Comparison of ENCODE assay signal across 8 cellular contexts in genomic region chr1:17236779-17237601, GRCh38. TPM values are rescaled to one million over a fixed set of nuclear protein-coding genes. Genes with fewer than 3 reads are reported as not detected.
DNase-seq lines count a peak whose midpoint lies in the region; ATAC-seq and TF ChIP-seq lines count a peak whose summit lies in the region.

No MANE protein-coding gene starts in this region.

- no peak overlapping the region for H3K4me3 ChIP-seq in thoracic aorta

- peak; percentile 59 for TF ChIP-seq CTCF in LNCAP (IDR thresholded peaks at IDR 0.05)
- TF ChIP-seq CTCF in foreskin keratinocyte (conservative IDR thresholded peaks at IDR 0.05): peak; percentile 93
- peak in 1 of 3 donors; percentile 81 for TF ChIP-seq CTCF in omental fat pad (IDR thresholded peaks at IDR 0.05)
- peak; percentile 87 for TF ChIP-seq CTCF in thoracic aorta (IDR thresholded peaks at IDR 0.05)

- DNase-seq in DMS79 treated with DMSO at 0.1 percent for 48 hours (lab: John Stamatoyannopoulos, UW) (peak; percentile 71), SHP77 (lab: John Stamatoyannopoulos, UW) (peak; percentile 76), foreskin keratinocyte (peak; percentile 67 to 82), omental fat pad (ENCODE audit: low spot score) (peak; percentile 98), thoracic aorta (ENCODE audit: low spot score) (peak; percentile 40)
- peak; percentile 74 for DNase-seq in activated T-helper 9 cell treated with anti-CD3 and anti-CD28 coated beads, Interleukin-2, amount 50 U/mL, for 16 hours (ENCODE audit: low read depth)

- peak; percentile 24 for ATAC-seq in foreskin keratinocyte
- peak; percentile 34 for ATAC-seq in omental fat pad (ENCODE audit: low FRiP score)
- peak; percentile 45 for ATAC-seq in thoracic aorta (ENCODE audit: insufficient number of reproducible peaks, low FRiP score, low read depth)
- ATAC-seq in GM18511 (IDR thresholded peaks at IDR 0.05; ENCODE audit: unreplicated experiment): no peak

- H3K27ac ChIP-seq in foreskin keratinocyte (no peak overlapping the region), thoracic aorta (no peak overlapping the region)

- H3K4me1 ChIP-seq in foreskin keratinocyte (peaks cover 19% of the 10 kb centered on the region), thoracic aorta (ENCODE audit: control insufficient read depth in 1 of 2, low read depth in 2 of 2) (peaks cover 0 to 8% of the 10 kb centered on the region in 2 donors)

- H3K9me3 ChIP-seq in thoracic aorta: no peaks in the 10 kb centered on the region

- H3K36me3 ChIP-seq in thoracic aorta: no peaks in the 10 kb centered on the region

- H3K27me3 ChIP-seq in foreskin keratinocyte (no peaks in the 10 kb centered on the region), thoracic aorta (replicated peaks; ENCODE audit: insufficient read depth) (no peaks in the 10 kb centered on the region)

RNA-seq across cellular contexts. Expression of gene PADI3, which starts 11.9 kb away (rescaled TPM):
- total RNA-seq in foreskin keratinocyte (5.7 and 6.4 TPM in 2 replicates), omental fat pad (not detected), thoracic aorta (not detected)
- 4.1 and 5.2 TPM in 2 replicates for polyA plus RNA-seq in foreskin keratinocyte

RNA-seq across cellular contexts. Expression of gene PADI1, which starts 32.1 kb away (rescaled TPM):
- 0.42 and 0.75 TPM in 2 replicates for total RNA-seq in foreskin keratinocyte
- 0.30 and 0.43 TPM in 2 replicates for polyA plus RNA-seq in foreskin keratinocyte
- not detected for total RNA-seq in omental fat pad
- 1 to 10 TPM in 1 of 2 donors, not detected in 1; 1.2 TPM for total RNA-seq in thoracic aorta

Comparison
In these comparisons a context has a peak if more than half of its experiments do, and no peak if none do; other contexts are left out.
1. DNase-seq: peak in every context shown above with its lines; median percentile 98 in omental fat pad; 76 in SHP77; 74 in foreskin keratinocyte; 74 in activated T-helper 9 cell treated with anti-CD3 and anti-CD28 coated beads, Interleukin-2, amount 50 U/mL, for 16 hours; 71 in DMS79 treated with DMSO at 0.1 percent for 48 hours; 40 in thoracic aorta.